Comparison of ENCODE assay signal across 15 cellular contexts in genomic region chr1:203462878-203463277, GRCh38. TPM values are rescaled to one million over a fixed set of nuclear protein-coding genes. Genes with fewer than 3 reads are reported as not detected.
DNase-seq lines count a peak whose midpoint lies in the region; ATAC-seq and TF ChIP-seq lines count a peak whose summit lies in the region.
"Had no signal": no experiment of that assay in that cellular context is flagged by ENCODE, and none has a peak within 500 bp of the region (broad histone marks: within the 10 kb centered on the region; RNA-seq: fewer than 3 reads in every experiment).

No MANE protein-coding gene starts in this region.

- H3K9me3 ChIP-seq in skeletal muscle tissue (ENCODE audit: control insufficient read depth in 3 of 3, low read length in 3 of 3): no peaks in the 10 kb centered on the region
- no peaks in the 10 kb centered on the region for H3K9me3 ChIP-seq in A673 (ENCODE audit: low read depth, low read length, poor library complexity, severe bottlenecking)
- H3K9me3 ChIP-seq: Caco-2 had no signal

- intact Hi-C loops in A673 (cut with micrococcal nuclease; ENCODE audit: unreplicated experiment): no loop called here

- H3K27ac ChIP-seq in skeletal muscle tissue (ENCODE audit: low read depth, low read length) (peak overlapping the region; percentile 15), A673 (ENCODE audit: low read depth, low read length, poor library complexity, severe bottlenecking) (no peak overlapping the region)
- H3K27ac ChIP-seq: epithelial cell of prostate had no signal

- peaks cover 32 to 40% (median 33%) of the 10 kb centered on the region in 3 donors for H3K4me1 ChIP-seq in skeletal muscle tissue (ENCODE audit: control insufficient read depth in 3 of 3, insufficient read depth in 3 of 3, low read length in 3 of 3)
- H3K4me1 ChIP-seq in A673 (ENCODE audit: insufficient read depth, low read length, poor library complexity, severe bottlenecking): peaks cover 5% of the 10 kb centered on the region
- H3K4me1 ChIP-seq: Caco-2 had no signal

- H3K9ac ChIP-seq in skeletal muscle tissue (ENCODE audit: low read depth in 1 of 3, low read length in 3 of 3): no peak overlapping the region

- no TSS peak for BruUV-seq in A673 (replicated peaks; lab: Mats Ljungman, UMichigan)

- DNase-seq in Daoy (ENCODE audit: low read depth) (peak; percentile 49), RPMI7951 (ENCODE audit: low read depth) (peak; percentile 57), fibroblast of pulmonary artery (ENCODE audit: low read depth) (peak; percentile 74), A673 (ENCODE audit: low spot score) (no peak)
- no peak for DNase-seq in activated effector memory CD4-positive, alpha-beta T cell treated with Interleukin-2 at 50 U/mL for 16 hours
- DNase-seq: activated CD4-positive, alpha-beta T cell treated with anti-CD3 and anti-CD28 coated beads, Interleukin-2, amount 50 U/mL, for 48 hours; activated naive CD8-positive, alpha-beta T cell treated with anti-CD3 and anti-CD28 coated beads, Interleukin-2, amount 10 ng/mL, durations not matched to agents 7 days and 5 days; Caco-2; KBM-7; NCI-H510A treated with DMSO at 0.1 percent for 48 hours; stimulated activated naive B cell treated with anti-CD40 and anti-IgM and Interleukin-4, amounts not matched to agents 10 μg/mL and 1 μg/mL and 100 μg/mL, for 72 hours had no signal

- H3K4me3 ChIP-seq in fibroblast of pulmonary artery (replicated peaks; ENCODE audit: low read depth, low read length): no peak overlapping the region
- no peak overlapping the region for H3K4me3 ChIP-seq in skeletal muscle tissue (ENCODE audit: low read length in 3 of 3)
- H3K4me3 ChIP-seq in A673 (ENCODE audit: low read depth, low read length, poor library complexity, severe bottlenecking): no peak overlapping the region

- H3K27me3 ChIP-seq in skeletal muscle tissue (ENCODE audit: control insufficient read depth in 3 of 3, insufficient read depth in 3 of 3, low read length in 3 of 3) (peaks cover 0 to 2% (median 0%) of the 10 kb centered on the region in 3 donors), A673 (replicated peaks; ENCODE audit: insufficient read depth, low read depth, low read length, poor library complexity) (no peaks in the 10 kb centered on the region)

- CTCF ChIA-PET in A673 (lab: Charles Lee): no interaction called here

- no peaks in the 10 kb centered on the region for H3K36me3 ChIP-seq in skeletal muscle tissue (ENCODE audit: control insufficient read depth in 3 of 3, insufficient read depth in 3 of 3, low read length in 3 of 3)
- no peaks in the 10 kb centered on the region for H3K36me3 ChIP-seq in A673 (ENCODE audit: insufficient read depth, low read length, poor library complexity, severe bottlenecking)

- TF ChIP-seq CTCF in fibroblast of pulmonary artery (IDR thresholded peaks at IDR 0.05; ENCODE audit: low read length, missing control alignments) (no peak), A673 (conservative IDR thresholded peaks at IDR 0.05; ENCODE audit: low read depth, low read length) (no peak)

- ATAC-seq in HG03039 (IDR thresholded peaks at IDR 0.05; ENCODE audit: unreplicated experiment) (no peak), GM21515 (IDR thresholded peaks at IDR 0.05; ENCODE audit: unreplicated experiment) (no peak)

- POLR2A ChIA-PET in A673 (lab: Charles Lee; ENCODE audit: low non-redundant PET): no interaction called here

RNA-seq across cellular contexts. Expression of gene PRELP, which starts 12.7 kb away (rescaled TPM):
- total RNA-seq in Daoy (2014; rRNA removed; shearing (Covaris generic)): not detected in 2 replicates
- not detected in 2 replicates for total RNA-seq in RPMI7951 (2014; rRNA removed; shearing (Covaris generic))
- 1.0 TPM for total RNA-seq in skeletal muscle tissue
- not detected in 2 replicates for total RNA-seq in A673 (2021)
- total RNA-seq: activated naive CD8-positive, alpha-beta T cell treated with anti-CD3 and anti-CD28 coated beads, Interleukin-2, amount 10 ng/mL, durations not matched to agents 7 days and 5 days; Caco-2 had no signal

RNA-seq across cellular contexts. Expression of gene OPTC, which starts 31.1 kb away (rescaled TPM):
- not detected in 2 replicates for total RNA-seq in Daoy (2014; rRNA removed; shearing (Covaris generic))
- not detected in 2 replicates for total RNA-seq in RPMI7951 (2014; rRNA removed; shearing (Covaris generic))
- total RNA-seq in skeletal muscle tissue (not detected), A673 (2021) (not detected in 2 replicates)
- total RNA-seq: activated naive CD8-positive, alpha-beta T cell treated with anti-CD3 and anti-CD28 coated beads, Interleukin-2, amount 10 ng/mL, durations not matched to agents 7 days and 5 days; Caco-2 had no signal

Comparison
In these comparisons a context has a peak if more than half of its experiments do, and no peak if none do; other contexts are left out.
1. DNase-seq: peak in Daoy (single experiment), RPMI7951 (single experiment) and fibroblast of pulmonary artery (single experiment); none in A673 (single experiment) and activated effector memory CD4-positive, alpha-beta T cell treated with Interleukin-2 at 50 U/mL for 16 hours (single experiment).